ENCODE assay signal across 9 cellular contexts in genomic region chr12:19107750-19108149, GRCh38.
"Had no signal": no experiment of that assay in that cellular context is flagged by ENCODE, and none has a peak within 500 bp of the region (broad histone marks: within the 10 kb centered on the region; RNA-seq: fewer than 3 reads in every experiment).

No MANE protein-coding gene starts in this region.

- H2AFZ ChIP-seq: GM23248 had no signal

- H3K4me3 ChIP-seq: GM23248, HAP-1 had no signal

- H3K4me3 Mint-ChIP-seq: HFFc6, IgD-negative memory B cell had no signal

- H3K9ac ChIP-seq: GM23248 had no signal

- ATAC-seq: HCT116, HepG2 had no signal

- DNase-seq: GM23248, H7, HFFc6, KBM-7 had no signal

- H3K27me3 Mint-ChIP-seq: IgD-negative memory B cell had no signal

- H3K36me3 ChIP-seq: HAP-1 had no signal

- H3K9me3 ChIP-seq: HAP-1 had no signal

- H3K36me3 Mint-ChIP-seq: IgD-negative memory B cell had no signal

- H3K27ac ChIP-seq: GM23248, HL-60 had no signal

- H3K9me3 Mint-ChIP-seq: HFFc6 had no signal

- H3K27ac Mint-ChIP-seq: HFFc6, IgD-negative memory B cell had no signal
